16 cellular contexts compared by ENCODE assay signal in the genomic region with DNA sequence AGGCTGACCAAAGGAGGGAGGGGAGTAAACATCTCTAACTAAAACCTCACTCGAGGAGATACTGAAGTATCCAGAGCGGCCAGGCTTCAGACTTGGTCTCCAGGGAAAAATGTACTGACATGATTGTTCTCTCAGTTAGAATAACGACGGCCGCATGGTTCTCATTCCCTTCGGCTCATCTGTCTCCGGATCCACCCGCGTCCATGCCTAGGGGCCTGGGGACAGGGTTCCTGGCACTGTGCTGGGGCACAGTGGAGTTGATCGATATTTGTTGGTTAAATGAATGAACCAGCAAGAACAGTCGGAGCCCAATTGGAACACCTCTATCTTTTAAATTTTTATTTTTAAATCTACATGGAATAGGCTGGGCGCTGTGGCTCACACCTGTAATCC.
A peak's percentile ranks its signal among the peaks of the same experiment; 100 is the strongest.
DNase-seq lines count a peak whose midpoint lies in the region; ATAC-seq and TF ChIP-seq lines count a peak whose summit lies in the region.
"Had no signal": no experiment of that assay in that cellular context is flagged by ENCODE, and none has a peak within 500 bp of the region (broad histone marks: within the 10 kb centered on the region; RNA-seq: fewer than 3 reads in every experiment).

No MANE protein-coding gene starts in this region.

- no peaks in the 10 kb centered on the region for H3K4me1 ChIP-seq in osteoblast (ENCODE audit: insufficient read depth, low read length)

- H3K9me3 Mint-ChIP-seq in natural killer cell treated with Interleukin-12 subunit alpha and Interleukin-12 subunit beta and Interleukin-15 and Interleukin-18, amount 100 ng/mL, for 72 hours = no peaks in the 10 kb centered on the region
- H3K9me3 Mint-ChIP-seq in natural killer cell (no peaks in the 10 kb centered on the region), endothelial cell (ENCODE audit: unreplicated experiment) (no peaks in the 10 kb centered on the region)
- H3K9me3 Mint-ChIP-seq: H9 had no signal

- no peaks in the 10 kb centered on the region for H3K4me1 Mint-ChIP-seq in natural killer cell treated with Interleukin-12 subunit alpha and Interleukin-12 subunit beta and Interleukin-15 and Interleukin-18, amount 100 ng/mL, for 72 hours (ENCODE audit: low read depth in 2 of 2)
- H3K4me1 Mint-ChIP-seq in natural killer cell = no peaks in the 10 kb centered on the region
- peaks cover 6% of the 10 kb centered on the region for H3K4me1 Mint-ChIP-seq in endothelial cell (ENCODE audit: unreplicated experiment)
- H3K4me1 Mint-ChIP-seq: IgD-negative memory B cell had no signal

- H3K4me3 Mint-ChIP-seq in natural killer cell treated with Interleukin-12 subunit alpha and Interleukin-12 subunit beta and Interleukin-15 and Interleukin-18, amount 100 ng/mL, for 72 hours = no peak overlapping the region
- H3K4me3 Mint-ChIP-seq in natural killer cell = no peak overlapping the region
- H3K4me3 Mint-ChIP-seq in endothelial cell (ENCODE audit: unreplicated experiment) = no peak overlapping the region
- H3K4me3 Mint-ChIP-seq: H9, IgD-negative memory B cell had no signal

- H3K36me3 Mint-ChIP-seq in natural killer cell treated with Interleukin-12 subunit alpha and Interleukin-12 subunit beta and Interleukin-15 and Interleukin-18, amount 100 ng/mL, for 72 hours = no peaks in the 10 kb centered on the region
- H3K36me3 Mint-ChIP-seq in natural killer cell = no peaks in the 10 kb centered on the region
- peaks cover 5% of the 10 kb centered on the region for H3K36me3 Mint-ChIP-seq in endothelial cell (ENCODE audit: low read depth, unreplicated experiment)
- H3K36me3 Mint-ChIP-seq: IgD-negative memory B cell had no signal

- no peak for ATAC-seq in natural killer cell treated with Interleukin-12 subunit alpha and Interleukin-12 subunit beta and Interleukin-15 and Interleukin-18, amount 100 ng/mL, for 72 hours
- ATAC-seq in natural killer cell = no peak
- ATAC-seq in HG02763 (IDR thresholded peaks at IDR 0.05; ENCODE audit: unreplicated experiment) = no peak
- ATAC-seq in HG03378 (IDR thresholded peaks at IDR 0.05; ENCODE audit: unreplicated experiment) = no peak
- ATAC-seq: PC-3 had no signal

- DNase-seq in natural killer cell treated with Interleukin-12 subunit alpha and Interleukin-12 subunit beta and Interleukin-15 and Interleukin-18, amount 100 ng/mL, for 72 hours (ENCODE audit: low spot score) = peak; percentile 31
- DNase-seq in natural killer cell (no peak), iPS-NIHi7 (ENCODE audit: extremely low spot score) (peak; percentile 10), osteoblast (ENCODE audit: insufficient read length, low spot score, missing footprints) (peak; percentile 82), endothelial cell (ENCODE audit: low spot score) (no peak)
- DNase-seq: EL; H9; NCI-H1417 treated with DMSO at 0.1 percent for 48 hours; NCI-H2029; NCI-H526; NK-92 treated with Interleukin-12 subunit alpha and Interleukin-12 subunit beta, amount 100 ng/mL, for 24 hours; PC-3 had no signal

- peaks cover 5 to 7% of the 10 kb centered on the region in 2 donors for H3K27me3 Mint-ChIP-seq in natural killer cell treated with Interleukin-12 subunit alpha and Interleukin-12 subunit beta and Interleukin-15 and Interleukin-18, amount 100 ng/mL, for 72 hours
- H3K27me3 Mint-ChIP-seq in natural killer cell (ENCODE audit: low read depth in 2 of 2) = peaks cover 6 to 23% of the 10 kb centered on the region in 2 donors
- peaks cover 11% of the 10 kb centered on the region for H3K27me3 Mint-ChIP-seq in endothelial cell (ENCODE audit: unreplicated experiment)

- no peak overlapping the region for H3K27ac Mint-ChIP-seq in natural killer cell treated with Interleukin-12 subunit alpha and Interleukin-12 subunit beta and Interleukin-15 and Interleukin-18, amount 100 ng/mL, for 72 hours
- H3K27ac Mint-ChIP-seq in natural killer cell (no peak overlapping the region), endothelial cell (ENCODE audit: unreplicated experiment) (no peak overlapping the region)
- H3K27ac Mint-ChIP-seq: H9, IgD-negative memory B cell had no signal

- no peak overlapping the region for H2AFZ ChIP-seq in osteoblast (ENCODE audit: low read length)

- H3K4me2 ChIP-seq in osteoblast (ENCODE audit: insufficient read depth, low read length) = no peak overlapping the region

- H3K27ac ChIP-seq in osteoblast (ENCODE audit: low read depth, low read length) = no peak overlapping the region
- H3K27ac ChIP-seq: SK-N-MC had no signal

- H4K20me1 ChIP-seq in osteoblast (ENCODE audit: insufficient read depth, low read length) = no peaks in the 10 kb centered on the region

- H3K9me3 ChIP-seq in osteoblast (ENCODE audit: low read depth, low read length) = no peaks in the 10 kb centered on the region

- no peaks in the 10 kb centered on the region for H3K79me2 ChIP-seq in osteoblast (ENCODE audit: insufficient read depth, low read length)

- H3K27me3 ChIP-seq in osteoblast (ENCODE audit: insufficient read depth, low read length) = no peaks in the 10 kb centered on the region

- intact Hi-C loops in natural killer cell (cut with micrococcal nuclease) = no loop called here

- H3K4me3 ChIP-seq in osteoblast (ENCODE audit: insufficient read depth, low read length) = no peak overlapping the region
- H3K4me3 ChIP-seq: SK-N-MC had no signal

- TF ChIP-seq CTCF in natural killer cell (IDR thresholded peaks at IDR 0.05) (no peak), osteoblast (IDR thresholded peaks at IDR 0.05; ENCODE audit: extremely low read depth, low read depth, low read length) (no peak), endothelial cell (IDR thresholded peaks at IDR 0.05; ENCODE audit: unreplicated experiment) (no peak)

- no peaks in the 10 kb centered on the region for H3K36me3 ChIP-seq in osteoblast (ENCODE audit: insufficient read depth, low read length)

Comparison
In these comparisons a context has a peak if more than half of its experiments do, and no peak if none do; other contexts are left out.
1. DNase-seq: peak in natural killer cell treated with Interleukin-12 subunit alpha and Interleukin-12 subunit beta and Interleukin-15 and Interleukin-18, amount 100 ng/mL, for 72 hours (single experiment), iPS-NIHi7 (single experiment) and osteoblast (single experiment); none in natural killer cell (single experiment) and endothelial cell (single experiment).